Comparison of ENCODE assay signal across 16 cellular contexts in the genomic region with DNA sequence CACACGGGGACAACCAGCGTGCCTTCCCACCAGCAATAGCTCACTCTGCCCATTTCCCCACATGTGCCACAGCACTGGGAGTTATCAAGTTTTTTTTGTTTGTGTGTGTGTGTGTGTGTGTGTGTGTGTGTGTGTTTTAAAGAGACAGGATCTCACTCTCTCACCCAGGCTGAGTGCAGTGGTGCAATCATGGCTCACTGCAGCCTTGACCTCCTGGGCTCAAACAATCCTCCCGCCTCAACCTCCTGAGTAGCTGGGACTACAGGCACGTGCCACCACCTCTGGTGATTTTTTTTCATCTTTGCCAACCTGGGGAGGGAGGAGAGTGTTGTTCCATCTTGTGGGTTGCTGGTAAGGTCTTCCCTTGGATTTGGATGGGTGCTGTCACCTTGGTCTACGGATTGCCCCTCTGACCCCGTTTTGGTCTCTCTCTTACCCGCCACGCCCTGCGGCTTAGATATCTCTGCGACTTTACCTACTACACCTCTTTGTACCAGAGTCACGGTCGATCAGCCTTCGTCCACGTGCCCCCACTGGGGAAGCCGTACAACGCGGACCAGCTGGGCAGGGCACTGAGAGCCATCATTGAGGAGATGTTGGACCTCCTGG. TPM values are rescaled to one million over a fixed set of nuclear protein-coding genes. Genes with fewer than 3 reads are reported as not detected.
A peak's percentile ranks its signal among the peaks of the same experiment; 100 is the strongest.
DNase-seq lines count a peak whose midpoint lies in the region; ATAC-seq, FAIRE-seq and TF ChIP-seq lines count a peak whose summit lies in the region.
"Had no signal": no experiment of that assay in that cellular context is flagged by ENCODE, and none has a peak within 500 bp of the region (broad histone marks: within the 10 kb centered on the region; RNA-seq: fewer than 3 reads in every experiment).

No MANE protein-coding gene starts in this region.

- H3K9me3 Mint-ChIP-seq in GM23338 = peaks cover 5% of the 10 kb centered on the region; the same call in 2 of the 3 replicates
- H3K9me3 Mint-ChIP-seq in astrocyte (ENCODE audit: unreplicated experiment) = peaks cover 3% of the 10 kb centered on the region
- peaks cover 1% of the 10 kb centered on the region for H3K9me3 Mint-ChIP-seq in activated naive CD4-positive, alpha-beta T cell treated with anti-CD3 and anti-CD28 coated beads for 36 hours
- H3K9me3 Mint-ChIP-seq: activated naive CD4-positive, alpha-beta T cell treated with anti-CD3 and anti-CD28 coated beads, Interleukin-2, amount 50 U/mL, for 24 hours; central memory CD8-positive, alpha-beta T cell had no signal

- DNase-seq in GM23338 (ENCODE audit: low spot score) = no peak
- DNase-seq in astrocyte (ENCODE audit: low read depth) = no peak
- DNase-seq in amniotic stem cell (lab: John Stamatoyannopoulos, UW) = no peak
- DNase-seq in activated T-cell treated with anti-CD3 and anti-CD28 coated beads, Interleukin-2, amount 50 U/mL, for 48 hours = no peak
- DNase-seq in activated naive CD4-positive, alpha-beta T cell treated with anti-CD3 and anti-CD28 coated beads for 36 hours = no peak
- DNase-seq: NCI-H1436; stimulated activated CD4-positive, alpha-beta T cell treated with anti-CD3 and anti-CD28 coated beads, Interleukin-2, amount 100 ng/mL, for 24 hours had no signal

- no peaks in the 10 kb centered on the region; the same call in 1 of the 2 replicates for H3K36me3 ChIP-seq in GM23338 (ENCODE audit: insufficient read depth)
- H3K36me3 ChIP-seq in astrocyte (ENCODE audit: insufficient read depth, low read length) = peaks cover 4% of the 10 kb centered on the region
- peaks cover 30% of the 10 kb centered on the region for H3K36me3 ChIP-seq in neutrophil

- H3K4me1 Mint-ChIP-seq in GM23338 (peaks cover 28% of the 10 kb centered on the region), astrocyte (ENCODE audit: low read depth, unreplicated experiment) (peaks cover 7% of the 10 kb centered on the region)
- peaks cover 1% of the 10 kb centered on the region for H3K4me1 Mint-ChIP-seq in activated naive CD4-positive, alpha-beta T cell treated with anti-CD3 and anti-CD28 coated beads for 36 hours (ENCODE audit: low read depth)
- H3K4me1 Mint-ChIP-seq: activated naive CD4-positive, alpha-beta T cell treated with anti-CD3 and anti-CD28 coated beads, Interleukin-2, amount 50 U/mL, for 24 hours had no signal

- CTCF ChIA-PET in activated naive CD4-positive, alpha-beta T cell treated with anti-CD3 and anti-CD28 coated beads for 36 hours (lab: Charles Lee) = interaction anchor here (0.6 kb wide), 2 partner anchors 49 to 130 kb away, joined by 3 to 4 read pairs; no protein-coding TSS in a partner anchor

- H3K27ac ChIP-seq in GM23338 (ENCODE audit: low read depth) (peak overlapping the region; percentile 97; the same call in 1 of the 2 replicates), astrocyte (ENCODE audit: low read depth, low read length) (no peak overlapping the region), neutrophil (peak overlapping the region; percentile 33)

- H3K27me3 Mint-ChIP-seq in GM23338 (ENCODE audit: insufficient read depth, low read depth, poor library complexity) (peaks cover 12% of the 10 kb centered on the region), astrocyte (ENCODE audit: low read depth, unreplicated experiment) (no peaks in the 10 kb centered on the region)
- no peaks in the 10 kb centered on the region for H3K27me3 Mint-ChIP-seq in activated naive CD4-positive, alpha-beta T cell treated with anti-CD3 and anti-CD28 coated beads for 36 hours (ENCODE audit: low read depth)
- H3K27me3 Mint-ChIP-seq: activated naive CD4-positive, alpha-beta T cell treated with anti-CD3 and anti-CD28 coated beads, Interleukin-2, amount 50 U/mL, for 24 hours; B cell; central memory CD8-positive, alpha-beta T cell had no signal

- H3K4me3 ChIP-seq in GM23338 (no peak overlapping the region), astrocyte (ENCODE audit: insufficient read depth, low read depth, low read length) (no peak overlapping the region), neutrophil (ENCODE audit: low read depth in 1 of 2, low read length in 1 of 2) (no peak overlapping the region)
- H3K4me3 ChIP-seq: GM12878 had no signal

- FAIRE-seq in astrocyte (lab: Jason Lieb, UNC) = no peak
- FAIRE-seq: GM12878, islet of Langerhans had no signal

- H3K36me3 Mint-ChIP-seq in GM23338 (ENCODE audit: low read depth) (peaks cover 75% of the 10 kb centered on the region), astrocyte (ENCODE audit: low read depth, unreplicated experiment) (peaks cover 21% of the 10 kb centered on the region)
- H3K36me3 Mint-ChIP-seq in activated naive CD4-positive, alpha-beta T cell treated with anti-CD3 and anti-CD28 coated beads for 36 hours (ENCODE audit: low read depth) = peaks cover 24% of the 10 kb centered on the region

- H3K4me2 ChIP-seq in GM23338 = no peak overlapping the region
- no peak overlapping the region for H3K4me2 ChIP-seq in astrocyte (ENCODE audit: low read length)

- H2AFZ ChIP-seq in GM23338 = no peak overlapping the region
- no peak overlapping the region for H2AFZ ChIP-seq in astrocyte (ENCODE audit: low read depth, low read length)

- H4K20me1 ChIP-seq in GM23338 (replicated peaks; ENCODE audit: insufficient read depth) (no peaks in the 10 kb centered on the region), astrocyte (ENCODE audit: insufficient read depth, low read length) (no peaks in the 10 kb centered on the region)

- H3K4me3 Mint-ChIP-seq in GM23338 = no peak overlapping the region; the same call in 2 of the 3 replicates
- no peak overlapping the region for H3K4me3 Mint-ChIP-seq in astrocyte (ENCODE audit: unreplicated experiment)
- no peak overlapping the region for H3K4me3 Mint-ChIP-seq in activated naive CD4-positive, alpha-beta T cell treated with anti-CD3 and anti-CD28 coated beads for 36 hours
- H3K4me3 Mint-ChIP-seq: activated naive CD4-positive, alpha-beta T cell treated with anti-CD3 and anti-CD28 coated beads, Interleukin-2, amount 50 U/mL, for 24 hours; B cell; central memory CD8-positive, alpha-beta T cell had no signal

- H3K27me3 ChIP-seq in GM23338 (ENCODE audit: insufficient read depth) = no peaks in the 10 kb centered on the region
- no peaks in the 10 kb centered on the region for H3K27me3 ChIP-seq in astrocyte (ENCODE audit: insufficient read depth, low read length)
- no peaks in the 10 kb centered on the region for H3K27me3 ChIP-seq in neutrophil

- TF ChIP-seq CTCF in GM23338 (conservative IDR thresholded peaks at IDR 0.05; ENCODE audit: low read depth in 2 of 2) = no peak
- TF ChIP-seq CTCF in astrocyte (IDR thresholded peaks at IDR 0.05; ENCODE audit: insufficient read depth, low read depth, low read length) = no peak
- TF ChIP-seq CTCF in neutrophil (IDR thresholded peaks at IDR 0.05) = no peak

- no peaks in the 10 kb centered on the region for H3K9me3 ChIP-seq in astrocyte (ENCODE audit: insufficient read depth, low read depth, low read length)
- no peaks in the 10 kb centered on the region for H3K9me3 ChIP-seq in neutrophil

- H3K9ac ChIP-seq in astrocyte (ENCODE audit: low read length) = no peak overlapping the region

- no peak for ATAC-seq in GM23338
- ATAC-seq: GM12878 had no signal

- no peaks in the 10 kb centered on the region for H3K9me2 ChIP-seq in GM23338 (ENCODE audit: insufficient read depth)

- peaks cover 16% of the 10 kb centered on the region for H3F3A ChIP-seq in GM23338 (replicated peaks; ENCODE audit: low read depth)

- H3K27ac Mint-ChIP-seq in GM23338 = peak overlapping the region; percentile 98; the same call in 1 of the 2 replicates
- H3K27ac Mint-ChIP-seq in astrocyte (ENCODE audit: unreplicated experiment) = peak overlapping the region; percentile 98
- no peak overlapping the region for H3K27ac Mint-ChIP-seq in activated naive CD4-positive, alpha-beta T cell treated with anti-CD3 and anti-CD28 coated beads for 36 hours
- H3K27ac Mint-ChIP-seq: activated naive CD4-positive, alpha-beta T cell treated with anti-CD3 and anti-CD28 coated beads, Interleukin-2, amount 50 U/mL, for 24 hours; B cell had no signal

- H3K79me2 ChIP-seq in GM23338 (replicated peaks; ENCODE audit: insufficient read depth) = no peaks in the 10 kb centered on the region
- no peaks in the 10 kb centered on the region for H3K79me2 ChIP-seq in astrocyte (ENCODE audit: insufficient read depth, low read length)

- H3K4me1 ChIP-seq in GM23338 (ENCODE audit: insufficient read depth) (peaks cover 16% of the 10 kb centered on the region), astrocyte (ENCODE audit: insufficient read depth, low read length) (peaks cover 23% of the 10 kb centered on the region), neutrophil (ENCODE audit: control insufficient read depth in 1 of 2, insufficient read depth in 1 of 2, low read depth in 1 of 2, low read length in 1 of 2) (peaks cover 18 to 23% of the 10 kb centered on the region in 2 experiments)

- intact Hi-C loops in activated naive CD4-positive, alpha-beta T cell treated with anti-CD3 and anti-CD28 coated beads for 36 hours (cut with micrococcal nuclease) = no loop called here

TF ChIP-seq in GM23338, 12 proteins besides CTCF, POLR2A, EP300 and RAD21 (continues in another document):
- no peak for TF ChIP-seq STAT1 (IDR thresholded peaks at IDR 0.05; ENCODE audit: unreplicated experiment)
- no peak for TF ChIP-seq NANOG (IDR thresholded peaks at IDR 0.05; ENCODE audit: borderline replicate concordance)

RNA-seq across cellular contexts. Expression of a gene that starts 22.6 kb away (rescaled TPM):
- total RNA-seq in GM23338 (2014; rRNA removed; shearing (Covaris generic)) = 18.9 and 27.6 TPM in 2 replicates
- 15.5 and 19.4 TPM in 2 replicates for polyA plus RNA-seq in GM23338 (2016; fragmentation: Nextera tagmentation; extraction: Ambion mirVana)
- total RNA-seq in astrocyte = 20.6 and 28.4 TPM in 2 replicates
- total RNA-seq in activated naive CD4-positive, alpha-beta T cell treated with anti-CD3 and anti-CD28 coated beads for 36 hours = 10 to 100 TPM; 14.4 to 15.6 TPM

RNA-seq across cellular contexts. Expression of a gene that starts 22.9 kb away (rescaled TPM):
- 15.7 and 19.8 TPM in 2 replicates for total RNA-seq in GM23338 (2014; rRNA removed; shearing (Covaris generic))
- 12.6 and 18.3 TPM in 2 replicates for polyA plus RNA-seq in GM23338 (2016; fragmentation: Nextera tagmentation; extraction: Ambion mirVana)
- 20.5 and 23.2 TPM in 2 replicates for total RNA-seq in astrocyte
- total RNA-seq in activated naive CD4-positive, alpha-beta T cell treated with anti-CD3 and anti-CD28 coated beads for 36 hours = under 1 TPM in 1 of 2 experiments, not detected in 1; 0.20 TPM
- total RNA-seq: activated CD8-positive, alpha-beta memory T cell treated with anti-CD3 and anti-CD28 coated beads for 36 hours; B cell had no signal

RNA-seq across cellular contexts. Expression of a gene that starts 34.4 kb away (rescaled TPM):
- 0.17 TPM in 1 of 2 replicates, not detected in the other for total RNA-seq in GM23338 (2014; rRNA removed; shearing (Covaris generic))
- 0.14 and 0.24 TPM in 2 replicates for polyA plus RNA-seq in GM23338 (2016; fragmentation: Nextera tagmentation; extraction: Ambion mirVana)
- not detected in 2 replicates for total RNA-seq in astrocyte
- total RNA-seq in activated naive CD4-positive, alpha-beta T cell treated with anti-CD3 and anti-CD28 coated beads for 36 hours = not detected
- total RNA-seq: activated CD8-positive, alpha-beta memory T cell treated with anti-CD3 and anti-CD28 coated beads for 36 hours; myocyte; renal cortical epithelial cell had no signal

RNA-seq across cellular contexts. Expression of a gene that starts 40.2 kb away (rescaled TPM):
- 511 and 591 TPM in 2 replicates for total RNA-seq in GM23338 (2014; rRNA removed; shearing (Covaris generic))
- 637 and 641 TPM in 2 replicates for polyA plus RNA-seq in GM23338 (2016; fragmentation: Nextera tagmentation; extraction: Ambion mirVana)
- 102 and 127 TPM in 2 replicates for total RNA-seq in astrocyte
- total RNA-seq in activated naive CD4-positive, alpha-beta T cell treated with anti-CD3 and anti-CD28 coated beads for 36 hours = 100 to 1,000 TPM; 439 to 451 TPM

RNA-seq across cellular contexts. Expression of a gene that starts 56.2 kb away (rescaled TPM):
- total RNA-seq in GM23338 (2014; rRNA removed; shearing (Covaris generic)) = 42.8 and 44.4 TPM in 2 replicates
- 47.9 and 52.0 TPM in 2 replicates for polyA plus RNA-seq in GM23338 (2016; fragmentation: Nextera tagmentation; extraction: Ambion mirVana)
- 51.2 and 56.6 TPM in 2 replicates for total RNA-seq in astrocyte
- 10 to 100 TPM; 62.6 to 71.4 TPM for total RNA-seq in activated naive CD4-positive, alpha-beta T cell treated with anti-CD3 and anti-CD28 coated beads for 36 hours

Comparison
In these comparisons a context has a peak if more than half of its experiments do, and no peak if none do; other contexts are left out.
1. RNA of a gene that starts 22.9 kb away (total RNA-seq): 20.5 to 23.2 TPM in astrocyte and 15.7 to 19.8 TPM in GM23338; 0.20 TPM in activated naive CD4-positive, alpha-beta T cell treated with anti-CD3 and anti-CD28 coated beads for 36 hours; every median in the first group is over 10 times any median in the second.